9 cellular contexts compared by ENCODE assay signal in the genomic region with DNA sequence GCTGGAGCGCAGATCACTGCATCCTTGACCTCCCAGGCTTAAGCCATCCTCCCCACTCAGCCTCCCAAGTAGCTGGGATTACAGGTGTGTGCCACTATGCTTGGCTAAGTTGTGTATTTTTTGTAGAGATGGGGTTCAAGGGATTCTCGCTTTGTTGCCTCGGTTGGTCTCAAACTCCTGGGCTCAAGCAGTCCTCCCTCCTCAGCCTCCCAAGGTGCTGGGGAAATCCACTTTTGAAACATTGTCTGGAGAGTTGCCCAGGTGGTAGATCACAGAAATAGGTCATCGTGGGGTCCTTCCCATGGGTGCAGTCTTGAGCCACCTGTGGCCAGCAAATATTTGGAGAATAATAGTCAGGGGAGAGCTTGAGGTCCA. TPM values are rescaled to one million over a fixed set of nuclear protein-coding genes. Genes with fewer than 3 reads are reported as not detected.
A peak's percentile ranks its signal among the peaks of the same experiment; 100 is the strongest.
DNase-seq lines count a peak whose midpoint lies in the region; ATAC-seq and TF ChIP-seq lines count a peak whose summit lies in the region.
"Had no signal": no experiment of that assay in that cellular context is flagged by ENCODE, and none has a peak within 500 bp of the region (broad histone marks: within the 10 kb centered on the region; RNA-seq: fewer than 3 reads in every experiment).

No MANE protein-coding gene starts in this region.

- DNase-seq in chondrocyte (ENCODE audit: low spot score) (no peak), natural killer cell (no peak), amniotic stem cell (lab: John Stamatoyannopoulos, UW) (no peak), Kasumi-1 (lab: John Stamatoyannopoulos, UW) (no peak), NCI-H187 treated with DMSO at 0.1 percent for 48 hours (lab: John Stamatoyannopoulos, UW) (no peak)
- DNase-seq: retina had no signal

- intact Hi-C loops in natural killer cell (cut with micrococcal nuclease), result no loop called here

- peak overlapping the region; percentile 94 for H3K27ac Mint-ChIP-seq in chondrocyte (ENCODE audit: unreplicated experiment)
- peak overlapping the region; percentile 91 to 97 for H3K27ac Mint-ChIP-seq in natural killer cell

- peaks cover 86% of the 10 kb centered on the region for H3K36me3 ChIP-seq in HUES64 (ENCODE audit: insufficient read depth, low read length)

- ATAC-seq in natural killer cell (no peak), GM21528 (IDR thresholded peaks at IDR 0.05; ENCODE audit: low FRiP score, unreplicated experiment) (no peak)

- H3K4me1 Mint-ChIP-seq in chondrocyte (ENCODE audit: low read depth) (peaks cover 71% of the 10 kb centered on the region), natural killer cell (peaks cover 40 to 51% of the 10 kb centered on the region in 2 donors)

- TF ChIP-seq CTCF in 22Rv1 (IDR thresholded peaks at IDR 0.05), result no peak
- no peak for TF ChIP-seq CTCF in chondrocyte (IDR thresholded peaks at IDR 0.05)
- TF ChIP-seq CTCF in natural killer cell (IDR thresholded peaks at IDR 0.05), result no peak

- no peaks in the 10 kb centered on the region for H3K9me3 ChIP-seq in HUES64 (ENCODE audit: insufficient read depth, low read depth, low read length)

- H3K4me1 ChIP-seq in HUES64 (ENCODE audit: insufficient read depth, low read length), result peaks cover 8% of the 10 kb centered on the region; the same call in 1 of the 2 replicates

- peak overlapping the region; percentile 40 for H3K4me3 Mint-ChIP-seq in chondrocyte (ENCODE audit: unreplicated experiment)
- H3K4me3 Mint-ChIP-seq in natural killer cell, result peak overlapping the region; percentile 83

- H3K27ac ChIP-seq in 22Rv1 (peak overlapping the region; percentile 40), HUES64 (ENCODE audit: low read depth, low read length) (0 out of 2 replicates have a peak overlapping the region, but pooled peaks have one; percentile 40)

- no peak overlapping the region for H3K9ac ChIP-seq in HUES64 (ENCODE audit: low read depth, low read length)

- H3K27me3 Mint-ChIP-seq in chondrocyte (ENCODE audit: low read depth), result no peaks in the 10 kb centered on the region
- H3K27me3 Mint-ChIP-seq in natural killer cell (ENCODE audit: low read depth in 2 of 2), result no peaks in the 10 kb centered on the region

- no peak overlapping the region for H3K4me3 ChIP-seq in HUES64 (ENCODE audit: low read length)

- H3K9me3 Mint-ChIP-seq in chondrocyte (ENCODE audit: low read depth) (no peaks in the 10 kb centered on the region), natural killer cell (peaks cover 0 to 3% of the 10 kb centered on the region in 2 donors)

- H3K36me3 Mint-ChIP-seq in chondrocyte (ENCODE audit: low read depth) (peaks cover 9% of the 10 kb centered on the region), natural killer cell (no peaks in the 10 kb centered on the region)

- H3K27me3 ChIP-seq in HUES64 (ENCODE audit: insufficient read depth, low read length), result no peaks in the 10 kb centered on the region

- 82% methylated on average over 1 of the region's 4 CpGs for WGBS in HUES64

RNA-seq across cellular contexts. Expression of gene LDLR, which starts 5.2 kb away (rescaled TPM):
- 87.3 TPM for polyA plus RNA-seq in HUES64 (2013, experiment 1 of 2)
- 93.8 TPM for polyA plus RNA-seq in HUES64 (2013, experiment 2 of 2)
- total RNA-seq in chondrocyte, result 76.8 to 121 TPM (median 117 TPM) in 3 replicates
- 100 to 1,000 TPM in 2 of 3 donors, 10 to 100 TPM in 1; 84.7 to 172 (median 112) TPM for total RNA-seq in natural killer cell
